In the genomic region with DNA sequence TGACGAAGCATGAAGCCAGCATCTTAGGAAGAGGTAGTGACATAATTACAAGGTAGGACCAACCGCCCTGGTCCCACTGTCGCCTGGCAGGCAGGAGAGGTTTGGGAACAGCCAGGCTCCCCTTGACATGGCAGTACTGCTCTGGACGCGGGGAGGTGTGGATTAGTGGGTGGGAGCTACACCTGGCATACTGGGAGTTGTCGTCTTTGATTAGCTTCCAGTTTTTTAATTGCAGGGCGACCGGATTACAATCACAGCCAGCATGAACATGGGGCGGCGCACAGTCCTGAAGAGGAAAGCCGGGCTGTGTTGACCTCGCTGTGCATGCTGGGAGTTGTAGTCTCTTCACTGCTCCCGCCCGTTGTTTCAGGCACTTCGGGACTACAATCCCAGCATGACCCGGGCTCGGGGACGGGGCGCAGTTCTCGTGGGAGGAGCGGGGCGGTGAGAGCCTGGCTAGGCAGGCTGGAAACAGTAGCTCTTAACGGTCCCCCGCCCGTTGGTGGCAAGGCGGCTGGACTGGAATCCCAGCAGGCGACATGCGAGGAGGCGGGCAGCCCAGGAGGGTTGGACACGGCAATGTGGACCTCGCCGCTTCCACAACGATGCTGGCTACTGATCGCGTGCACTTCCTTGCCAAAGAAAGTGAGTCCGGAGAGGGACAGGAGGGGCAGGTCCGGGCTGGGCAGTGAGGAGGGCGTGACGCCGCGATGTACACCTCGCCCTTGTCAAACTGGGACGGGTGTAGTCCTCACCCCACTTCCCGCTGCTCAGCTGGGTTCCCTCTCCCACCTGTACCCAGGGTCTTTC, we compare ENCODE assay signal across 8 cellular contexts.
DNase-seq lines count a peak whose midpoint lies in the region; TF ChIP-seq lines count a peak whose summit lies in the region.

No MANE protein-coding gene starts in this region.

- H3K27me3 ChIP-seq in rectal smooth muscle tissue (ENCODE audit: control insufficient read depth, insufficient read depth, low read length) (no peaks in the 10 kb centered on the region), SJCRH30 (no peaks in the 10 kb centered on the region)

- H3K9ac ChIP-seq in rectal smooth muscle tissue (ENCODE audit: low read length), result no peak overlapping the region

- H3K27ac ChIP-seq in rectal smooth muscle tissue (ENCODE audit: low read depth, low read length), result peak overlapping the region; percentile 32
- H3K27ac ChIP-seq in urinary bladder (ENCODE audit: low read depth), result no peak overlapping the region
- no peak overlapping the region for H3K27ac ChIP-seq in SJCRH30

- DNase-seq in C1 segment of cervical spinal cord (lab: John Stamatoyannopoulos, UW) (peak; percentile 19 to 95 (median 87)), NCI-H510A (lab: John Stamatoyannopoulos, UW) (peak; percentile 83), fibroblast of mammary gland (ENCODE audit: low read depth) (peak; percentile 66), glomerular visceral epithelial cell (ENCODE audit: extremely low spot score) (no peak), SJCRH30 (no peak)
- peak; percentile 88 for DNase-seq in activated CD8-positive, alpha-beta memory T cell treated with anti-CD3 and anti-CD28 coated beads, Interleukin-2, amount 50 U/mL, for 48 hours

- TF ChIP-seq CTCF in fibroblast of mammary gland (conservative IDR thresholded peaks at IDR 0.05; ENCODE audit: control insufficient read depth, insufficient read depth, low read depth, low read length), result no peak

- H3K4me1 ChIP-seq in rectal smooth muscle tissue (ENCODE audit: control insufficient read depth, insufficient read depth, low read length) (peaks cover 3% of the 10 kb centered on the region), urinary bladder (ENCODE audit: insufficient read depth) (no peaks in the 10 kb centered on the region), SJCRH30 (no peaks in the 10 kb centered on the region)

- no peaks in the 10 kb centered on the region for H3K9me3 ChIP-seq in SJCRH30 (replicated peaks)

- H3K4me3 ChIP-seq in fibroblast of mammary gland (ENCODE audit: control insufficient read depth, low read depth, low read length) (peak overlapping the region; percentile 42), rectal smooth muscle tissue (ENCODE audit: low read length) (peak overlapping the region; percentile 92), urinary bladder (ENCODE audit: low read depth, low read length) (peak overlapping the region; percentile 47), SJCRH30 (no peak overlapping the region)

- H3K36me3 ChIP-seq in rectal smooth muscle tissue (ENCODE audit: control insufficient read depth, insufficient read depth, low read length), result no peaks in the 10 kb centered on the region
- no peaks in the 10 kb centered on the region for H3K36me3 ChIP-seq in urinary bladder (ENCODE audit: insufficient read depth)
- H3K36me3 ChIP-seq in SJCRH30, result no peaks in the 10 kb centered on the region

- 26% methylated on average over 44 of the region's 44 CpGs for WGBS in urinary bladder

Comparison
In these comparisons a context has a peak if more than half of its experiments do, and no peak if none do; other contexts are left out.
1. DNase-seq: peak in C1 segment of cervical spinal cord (14 of 14), NCI-H510A (single experiment), activated CD8-positive, alpha-beta memory T cell treated with anti-CD3 and anti-CD28 coated beads, Interleukin-2, amount 50 U/mL, for 48 hours (single experiment) and fibroblast of mammary gland (single experiment); none in glomerular visceral epithelial cell (single experiment) and SJCRH30 (0 of 2).